ENCODE assay signal across 2 cellular contexts in the genomic region with DNA sequence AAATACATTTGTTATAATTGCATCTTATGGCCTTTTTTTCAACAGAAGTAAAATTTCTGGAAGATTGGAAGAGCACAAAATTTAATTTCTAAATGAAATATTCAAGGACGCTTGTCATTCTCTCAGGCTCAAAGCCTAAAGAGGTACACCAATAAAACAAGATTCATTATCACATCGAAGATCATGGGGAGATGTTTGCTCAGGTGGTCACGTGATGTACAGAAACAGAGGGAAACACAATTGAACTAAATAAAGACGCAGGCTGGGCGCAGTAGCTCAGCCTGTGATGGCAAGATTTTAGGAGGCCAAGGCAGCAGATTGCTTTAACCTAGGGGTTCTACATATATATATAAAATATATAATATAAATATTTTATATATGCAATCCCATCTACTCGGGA.
TF ChIP-seq lines count a peak whose summit lies in the region.

No MANE protein-coding gene starts in this region.

TF ChIP-seq in A549, 52 proteins besides CTCF, POLR2A, EP300 and RAD21:
- TF ChIP-seq, protein P1, sequence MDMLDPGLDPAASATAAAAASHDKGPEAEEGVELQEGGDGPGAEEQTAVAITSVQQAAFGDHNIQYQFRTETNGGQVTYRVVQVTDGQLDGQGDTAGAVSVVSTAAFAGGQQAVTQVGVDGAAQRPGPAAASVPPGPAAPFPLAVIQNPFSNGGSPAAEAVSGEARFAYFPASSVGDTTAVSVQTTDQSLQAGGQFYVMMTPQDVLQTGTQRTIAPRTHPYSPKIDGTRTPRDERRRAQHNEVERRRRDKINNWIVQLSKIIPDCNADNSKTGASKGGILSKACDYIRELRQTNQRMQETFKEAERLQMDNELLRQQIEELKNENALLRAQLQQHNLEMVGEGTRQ (IDR thresholded peaks at IDR 0.05), result 0 out of 2 replicates have a peak, but pooled peaks have one; percentile 18
- no peak for TF ChIP-seq ZFP36 (IDR thresholded peaks at IDR 0.05; ENCODE audit: borderline replicate concordance, partially characterized antibody)

TF ChIP-seq in K562, 482 proteins besides CTCF, POLR2A, EP300 and RAD21 (continued from another document):
- TF ChIP-seq, protein P2, sequence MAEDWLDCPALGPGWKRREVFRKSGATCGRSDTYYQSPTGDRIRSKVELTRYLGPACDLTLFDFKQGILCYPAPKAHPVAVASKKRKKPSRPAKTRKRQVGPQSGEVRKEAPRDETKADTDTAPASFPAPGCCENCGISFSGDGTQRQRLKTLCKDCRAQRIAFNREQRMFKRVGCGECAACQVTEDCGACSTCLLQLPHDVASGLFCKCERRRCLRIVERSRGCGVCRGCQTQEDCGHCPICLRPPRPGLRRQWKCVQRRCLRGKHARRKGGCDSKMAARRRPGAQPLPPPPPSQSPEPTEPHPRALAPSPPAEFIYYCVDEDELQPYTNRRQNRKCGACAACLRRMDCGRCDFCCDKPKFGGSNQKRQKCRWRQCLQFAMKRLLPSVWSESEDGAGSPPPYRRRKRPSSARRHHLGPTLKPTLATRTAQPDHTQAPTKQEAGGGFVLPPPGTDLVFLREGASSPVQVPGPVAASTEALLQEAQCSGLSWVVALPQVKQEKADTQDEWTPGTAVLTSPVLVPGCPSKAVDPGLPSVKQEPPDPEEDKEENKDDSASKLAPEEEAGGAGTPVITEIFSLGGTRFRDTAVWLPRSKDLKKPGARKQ (CRISPR knock-in tag; IDR thresholded peaks at IDR 0.05), result no peak
- TF ChIP-seq, protein P3, sequence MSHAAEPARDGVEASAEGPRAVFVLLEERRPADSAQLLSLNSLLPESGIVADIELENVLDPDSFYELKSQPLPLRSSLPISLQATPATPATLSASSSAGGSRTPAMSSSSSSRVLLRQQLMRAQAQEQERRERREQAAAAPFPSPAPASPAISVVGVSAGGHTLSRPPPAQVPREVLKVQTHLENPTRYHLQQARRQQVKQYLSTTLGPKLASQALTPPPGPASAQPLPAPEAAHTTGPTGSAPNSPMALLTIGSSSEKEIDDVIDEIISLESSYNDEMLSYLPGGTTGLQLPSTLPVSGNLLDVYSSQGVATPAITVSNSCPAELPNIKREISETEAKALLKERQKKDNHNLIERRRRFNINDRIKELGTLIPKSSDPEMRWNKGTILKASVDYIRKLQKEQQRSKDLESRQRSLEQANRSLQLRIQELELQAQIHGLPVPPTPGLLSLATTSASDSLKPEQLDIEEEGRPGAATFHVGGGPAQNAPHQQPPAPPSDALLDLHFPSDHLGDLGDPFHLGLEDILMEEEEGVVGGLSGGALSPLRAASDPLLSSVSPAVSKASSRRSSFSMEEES (CRISPR knock-in tag; IDR thresholded peaks at IDR 0.05), result peak; percentile 92
- TF ChIP-seq FOXA3 (CRISPR knock-in tag; conservative IDR thresholded peaks at IDR 0.05 in 1 of 2, IDR thresholded peaks at IDR 0.05 in 1 of 2) (peak in 1 of 2 experiments; percentile 34; a peak in 1 of 4 replicates), RAD51 (IDR thresholded peaks at IDR 0.05; ENCODE audit: borderline replicate concordance, low read depth) (peak; percentile 82), TOE1 (IDR thresholded peaks at IDR 0.05; ENCODE audit: borderline replicate concordance) (peak; percentile 58), TOE1 (CRISPR knock-in tag; IDR thresholded peaks at IDR 0.05; ENCODE audit: borderline replicate concordance, low read depth) (no peak), CBFA2T2 (conservative IDR thresholded peaks at IDR 0.05) (peak; percentile 38)
- TF ChIP-seq, protein P1 (CRISPR knock-in tag; IDR thresholded peaks at IDR 0.05), result peak; percentile 70
